21 cellular contexts compared by ENCODE assay signal in genomic region chr10:124522131-124522902, GRCh38.
A peak's percentile ranks its signal among the peaks of the same experiment; 100 is the strongest.
DNase-seq lines count a peak whose midpoint lies in the region; ATAC-seq and TF ChIP-seq lines count a peak whose summit lies in the region.
"Had no signal": no experiment of that assay in that cellular context is flagged by ENCODE, and none has a peak within 500 bp of the region (broad histone marks: within the 10 kb centered on the region; RNA-seq: fewer than 3 reads in every experiment).

No MANE protein-coding gene starts in this region.

- DNase-seq in chondrocyte (ENCODE audit: low spot score) (peak; percentile 70), nephron progenitor cell (no peak), upper lobe of left lung (no peak), NCI-H1694 (lab: John Stamatoyannopoulos, UW) (no peak), ecto neural progenitor cell (ENCODE audit: low spot score) (no peak)
- DNase-seq in activated CD4-positive, alpha-beta T cell treated with anti-CD3 and anti-CD28 coated beads, Interleukin-2, amount 50 U/mL, for 48 hours: no peak
- DNase-seq: activated CD4-positive, alpha-beta T cell treated with anti-CD3 and anti-CD28 coated beads, Interleukin-2, amount 10 ng/mL, durations not matched to agents 24 days and 14 days; activated naive CD4-positive, alpha-beta T cell treated with Interleukin-2 at 50 U/mL for 16 hours; activated T-cell treated with anti-CD3 and anti-CD28 coated beads, Interleukin-2, amount 50 U/mL, for 48 hours; CD8-positive, alpha-beta T cell; effector memory CD8-positive, alpha-beta T cell; foreskin keratinocyte; NCI-H2171 treated with DMSO at 0.1 percent for 48 hours; stimulated activated CD4-positive, alpha-beta T cell treated with anti-CD3 and anti-CD28 coated beads, Interleukin-2, amount 100 ng/mL, for 24 hours had no signal

- H3K36me3 ChIP-seq in HEK293 (ENCODE audit: control insufficient read depth in 2 of 2, insufficient read depth in 1 of 2, low read length in 2 of 2): no peaks in the 10 kb centered on the region
- no peaks in the 10 kb centered on the region for H3K36me3 ChIP-seq in upper lobe of left lung
- H3K36me3 ChIP-seq: vagina had no signal

- ATAC-seq in upper lobe of left lung (ENCODE audit: low FRiP score in 2 of 2): no peak
- ATAC-seq: CD8-positive, alpha-beta T cell; effector memory CD8-positive, alpha-beta T cell; esophagus mucosa; foreskin keratinocyte; GM23338; SK-N-SH treated with all-trans-retinoic acid at 6 μM for 48 hours had no signal

- H3K27ac Mint-ChIP-seq in chondrocyte (ENCODE audit: unreplicated experiment) (no peak overlapping the region), nephron progenitor cell (peak overlapping the region; percentile 95)
- H3K27ac Mint-ChIP-seq: activated CD4-positive, alpha-beta T cell treated with anti-CD3 and anti-CD28 coated beads, Interleukin-2, amount 10 ng/mL, durations not matched to agents 24 days and 14 days; CD8-positive, alpha-beta T cell; effector memory CD8-positive, alpha-beta T cell; T-helper 2 cell treated with Interferon-gamma antibody and Interleukin-4, amounts not matched to agents 5 μg/mL and 100 μg/mL, for 36 hours had no signal

- POLR2A ChIA-PET in HEK293 (lab: Yijun Ruan, JAX): no interaction called here

- H3K27me3 ChIP-seq in upper lobe of left lung: no peaks in the 10 kb centered on the region
- H3K27me3 ChIP-seq: foreskin keratinocyte, left lung, vagina had no signal

- no peaks in the 10 kb centered on the region for H3K9me3 ChIP-seq in HEK293 (ENCODE audit: control insufficient read depth, insufficient read depth, low read depth, low read length)
- no peaks in the 10 kb centered on the region for H3K9me3 ChIP-seq in upper lobe of left lung
- H3K9me3 ChIP-seq: left lung, vagina had no signal

- CTCF ChIA-PET in HEK293 (lab: Yijun Ruan, JAX): interaction anchor here (0.6 kb wide), 1 partner anchor 857 kb away, joined by 3 read pairs; no protein-coding TSS in a partner anchor

- H3K27me3 Mint-ChIP-seq in chondrocyte (ENCODE audit: low read depth) (no peaks in the 10 kb centered on the region), nephron progenitor cell (ENCODE audit: low read depth, poor library complexity) (no peaks in the 10 kb centered on the region)
- H3K27me3 Mint-ChIP-seq: activated CD4-positive, alpha-beta T cell treated with anti-CD3 and anti-CD28 coated beads, Interleukin-2, amount 10 ng/mL, durations not matched to agents 24 days and 14 days; effector memory CD8-positive, alpha-beta T cell had no signal

- H3K4me3 ChIP-seq in HEK293 (ENCODE audit: low read depth, low read length) (no peak overlapping the region), upper lobe of left lung (peak overlapping the region in 1 of 4 donors; percentile 36)
- H3K4me3 ChIP-seq: GM23338 had no signal

- peaks cover 1% of the 10 kb centered on the region for H3K36me3 Mint-ChIP-seq in chondrocyte (ENCODE audit: low read depth)
- peaks cover 4% of the 10 kb centered on the region for H3K36me3 Mint-ChIP-seq in nephron progenitor cell (ENCODE audit: low read depth)

- H3K4me3 Mint-ChIP-seq in chondrocyte (ENCODE audit: unreplicated experiment): no peak overlapping the region
- H3K4me3 Mint-ChIP-seq in nephron progenitor cell: peak overlapping the region; percentile 68
- H3K4me3 Mint-ChIP-seq: activated CD4-positive, alpha-beta T cell treated with anti-CD3 and anti-CD28 coated beads, Interleukin-2, amount 10 ng/mL, durations not matched to agents 24 days and 14 days; CD8-positive, alpha-beta T cell; effector memory CD8-positive, alpha-beta T cell; GM23338; T-helper 2 cell treated with Interferon-gamma antibody and Interleukin-4, amounts not matched to agents 5 μg/mL and 100 μg/mL, for 36 hours had no signal

- H3K4me1 Mint-ChIP-seq in chondrocyte (ENCODE audit: low read depth) (peaks cover 13% of the 10 kb centered on the region), nephron progenitor cell (peaks cover 44% of the 10 kb centered on the region)
- H3K4me1 Mint-ChIP-seq: activated CD4-positive, alpha-beta T cell treated with anti-CD3 and anti-CD28 coated beads, Interleukin-2, amount 10 ng/mL, durations not matched to agents 24 days and 14 days had no signal

- H3K27ac ChIP-seq in HEK293 (ENCODE audit: extremely low read depth, low read depth, low read length) (no peak overlapping the region), upper lobe of left lung (peak overlapping the region; percentile 46 to 79 (median 66))
- H3K27ac ChIP-seq: foreskin keratinocyte, vagina had no signal

- WGBS in upper lobe of left lung, 2 donors: 67 to 85% methylated on average over 2 to 10 of the region's 12 CpGs

- TF ChIP-seq CTCF in HEK293 (tag by site-specific recombination; IDR thresholded peaks at IDR 0.05) (no peak), chondrocyte (IDR thresholded peaks at IDR 0.05) (no peak), nephron progenitor cell (IDR thresholded peaks at IDR 0.05) (no peak), upper lobe of left lung (IDR thresholded peaks at IDR 0.05) (no peak)

- H3K4me1 ChIP-seq in HEK293 (ENCODE audit: control insufficient read depth, insufficient read depth, low read length): no peaks in the 10 kb centered on the region
- H3K4me1 ChIP-seq in upper lobe of left lung: peaks cover 14 to 18% (median 17%) of the 10 kb centered on the region in 4 donors

- no peak for TF ChIP-seq EP300 in upper lobe of left lung (IDR thresholded peaks at IDR 0.05)

- H3K9me3 Mint-ChIP-seq in chondrocyte (ENCODE audit: low read depth) (no peaks in the 10 kb centered on the region), nephron progenitor cell (no peaks in the 10 kb centered on the region)
- H3K9me3 Mint-ChIP-seq: activated CD4-positive, alpha-beta T cell treated with anti-CD3 and anti-CD28 coated beads, Interleukin-2, amount 10 ng/mL, durations not matched to agents 24 days and 14 days; CD8-positive, alpha-beta T cell; effector memory CD8-positive, alpha-beta T cell; GM23338; T-helper 2 cell treated with Interferon-gamma antibody and Interleukin-4, amounts not matched to agents 5 μg/mL and 100 μg/mL, for 36 hours had no signal

- TF ChIP-seq POLR2A in upper lobe of left lung (IDR thresholded peaks at IDR 0.05): no peak

TF ChIP-seq in HEK293, 187 proteins besides CTCF, POLR2A, EP300 and RAD21:
- TF ChIP-seq GLIS2 (tag by site-specific recombination; IDR thresholded peaks at IDR 0.05): peak; percentile 26; the same call in 1 of the 2 replicates
- TF ChIP-seq KLF1 (tag by site-specific recombination; IDR thresholded peaks at IDR 0.05): no peak
- TF ChIP-seq ZIC2 (tag by site-specific recombination; IDR thresholded peaks at IDR 0.05): peak; percentile 51; the same call in 1 of the 2 replicates
- no peak for TF ChIP-seq ZNF248 (tag by site-specific recombination; IDR thresholded peaks at IDR 0.05)
- no peak for TF ChIP-seq ZNF558 (tag by site-specific recombination; IDR thresholded peaks at IDR 0.05)
- TF ChIP-seq ZNF211 (tag by site-specific recombination; IDR thresholded peaks at IDR 0.05; ENCODE audit: low read depth): no peak
